ENCODE assay signal across 29 cellular contexts in the genomic region with DNA sequence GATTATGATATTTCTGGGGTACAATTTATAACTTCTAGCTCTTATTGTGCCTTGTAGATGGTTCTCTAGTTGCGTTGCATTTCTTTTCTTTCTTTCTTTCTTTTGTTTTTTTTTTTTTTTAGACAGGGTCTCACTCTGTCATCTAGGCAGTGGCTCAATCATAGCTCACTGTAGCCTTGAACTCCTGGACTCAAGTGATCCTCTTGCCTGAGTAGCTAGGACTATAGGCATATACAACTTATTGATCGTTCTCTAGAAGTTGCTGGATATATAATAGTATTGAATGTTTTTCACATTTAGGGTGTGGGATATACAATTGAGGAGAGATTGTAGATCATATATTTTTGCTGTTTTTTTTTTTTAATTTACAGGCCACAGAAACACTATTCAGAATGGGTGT.
"Had no signal": no experiment of that assay in that cellular context is flagged by ENCODE, and none has a peak within 500 bp of the region (broad histone marks: within the 10 kb centered on the region; RNA-seq: fewer than 3 reads in every experiment).

No MANE protein-coding gene starts in this region.

- FAIRE-seq: urothelium cell line had no signal

- H3K4me3 ChIP-seq: stomach, suprapubic skin, testis, thoracic aorta, thyroid gland, tibial artery, tibial nerve, transverse colon, upper lobe of left lung, upper lobe of right lung, uterus, vagina had no signal

- H3K9me3 Mint-ChIP-seq: stimulated activated effector memory CD8-positive, alpha-beta T cell treated with anti-CD3 and anti-CD28 coated beads, Interleukin-12 subunit alpha, Interleukin-12 subunit beta, amount 100 ng/mL, for 72 hours; stimulated activated memory B cell treated with anti-CD40 and anti-IgM and Interleukin-4, amounts not matched to agents 10 μg/mL and 1 μg/mL and 100 μg/mL, for 72 hours; stimulated activated naive CD8-positive, alpha-beta T cell treated with anti-CD3 and anti-CD28 coated beads, Interleukin-15, Interleukin-2, amounts not matched to agents 100 ng/mL and 50 ng/mL, for 24 hours; type B pancreatic cell had no signal

- DNase-seq: stimulated activated CD4-positive, alpha-beta T cell treated with anti-CD3 and anti-CD28 coated beads, Interleukin-2, amount 100 ng/mL, for 48 hours; stimulated activated CD4-positive, alpha-beta T cell treated with anti-CD3 and anti-CD28 coated beads, Interleukin-4, amount 100 ng/mL, for 1 hour; stimulated activated CD4-positive, alpha-beta T cell treated with anti-CD3 and anti-CD28 coated beads, Interleukin-4, amount 100 ng/mL, for 24 hours; stimulated activated CD4-positive, alpha-beta T cell treated with anti-CD3 and anti-CD28 coated beads, Interleukin-4, amount 100 ng/mL, for 4 hours; stimulated activated CD8-positive, alpha-beta memory T cell treated with anti-CD3 and anti-CD28 coated beads, Interleukin-4, amount 100 ng/mL, for 48 hours; stimulated activated naive B cell treated with anti-CD40 and anti-IgM and Interleukin-4, amounts not matched to agents 10 μg/mL and 1 μg/mL and 100 μg/mL, for 72 hours; stimulated activated naive CD4-positive, alpha-beta T cell; stimulated activated naive CD4-positive, alpha-beta T cell treated with Interleukin-2 at 50 U/mL for 16 hours; stimulated activated naive CD8-positive, alpha-beta T cell treated with anti-CD3 and anti-CD28 coated beads, Interleukin-15, amount 100 ng/mL, for 72 hours; stimulated activated naive CD8-positive, alpha-beta T cell treated with anti-CD3 and anti-CD28 coated beads, Interleukin-15, Interleukin-2, amounts not matched to agents 100 U/mL and 50 U/mL, for 24 hours; stomach; substantia nigra; testis; thyroid gland; tibial artery; transverse colon; trophoblast cell; upper lobe of left lung; upper lobe of right lung; uterus had no signal

- H3K4me1 ChIP-seq: suprapubic skin, testis, thyroid gland, transverse colon, upper lobe of right lung, uterus, vagina had no signal

- H3K27me3 Mint-ChIP-seq: stimulated activated memory B cell treated with anti-CD40 and anti-IgM and Interleukin-4, amounts not matched to agents 10 μg/mL and 1 μg/mL and 100 μg/mL, for 72 hours; stimulated activated naive B cell treated with anti-CD40 and anti-IgM and Interleukin-4, amounts not matched to agents 10 μg/mL and 1 μg/mL and 100 μg/mL, for 72 hours; stimulated activated naive CD8-positive, alpha-beta T cell treated with anti-CD3 and anti-CD28 coated beads, Interleukin-15, amount 100 ng/mL, for 72 hours; stimulated activated naive CD8-positive, alpha-beta T cell treated with anti-CD3 and anti-CD28 coated beads, Interleukin-15, Interleukin-2, amounts not matched to agents 100 ng/mL and 50 ng/mL, for 24 hours; type B pancreatic cell had no signal

- H3K4me3 Mint-ChIP-seq: stimulated activated effector memory CD8-positive, alpha-beta T cell treated with anti-CD3 and anti-CD28 coated beads, Interleukin-12 subunit alpha, Interleukin-12 subunit beta, amount 100 ng/mL, for 72 hours; stimulated activated memory B cell treated with anti-CD40 and anti-IgM and Interleukin-4, amounts not matched to agents 10 μg/mL and 1 μg/mL and 100 μg/mL, for 72 hours; stimulated activated naive B cell treated with anti-CD40 and anti-IgM and Interleukin-4, amounts not matched to agents 10 μg/mL and 1 μg/mL and 100 μg/mL, for 72 hours; stimulated activated naive CD8-positive, alpha-beta T cell treated with anti-CD3 and anti-CD28 coated beads, Interleukin-15, amount 100 ng/mL, for 72 hours; stimulated activated naive CD8-positive, alpha-beta T cell treated with anti-CD3 and anti-CD28 coated beads, Interleukin-15, Interleukin-2, amounts not matched to agents 100 ng/mL and 50 ng/mL, for 24 hours; type B pancreatic cell had no signal

- H3K36me3 Mint-ChIP-seq: stimulated activated effector memory CD8-positive, alpha-beta T cell treated with anti-CD3 and anti-CD28 coated beads, Interleukin-12 subunit alpha, Interleukin-12 subunit beta, amount 100 ng/mL, for 72 hours; type B pancreatic cell had no signal

- H3K9me3 ChIP-seq: stomach, suprapubic skin, testis, thoracic aorta, thyroid gland, tibial artery, tibial nerve, transverse colon, upper lobe of left lung, upper lobe of right lung, uterus, vagina had no signal

- H3K27me3 ChIP-seq: stomach, suprapubic skin, testis, thyroid gland, tibial artery, tibial nerve, transverse colon, upper lobe of left lung, upper lobe of right lung, uterus, vagina had no signal

- H3K27ac Mint-ChIP-seq: stimulated activated effector memory CD8-positive, alpha-beta T cell treated with anti-CD3 and anti-CD28 coated beads, Interleukin-12 subunit alpha, Interleukin-12 subunit beta, amount 100 ng/mL, for 72 hours; stimulated activated memory B cell treated with anti-CD40 and anti-IgM and Interleukin-4, amounts not matched to agents 10 μg/mL and 1 μg/mL and 100 μg/mL, for 72 hours; stimulated activated naive B cell treated with anti-CD40 and anti-IgM and Interleukin-4, amounts not matched to agents 10 μg/mL and 1 μg/mL and 100 μg/mL, for 72 hours; stimulated activated naive CD8-positive, alpha-beta T cell treated with anti-CD3 and anti-CD28 coated beads, Interleukin-15, amount 100 ng/mL, for 72 hours; stimulated activated naive CD8-positive, alpha-beta T cell treated with anti-CD3 and anti-CD28 coated beads, Interleukin-15, Interleukin-2, amounts not matched to agents 100 ng/mL and 50 ng/mL, for 24 hours; type B pancreatic cell had no signal

- H3K27ac ChIP-seq: stomach, suprapubic skin, testis, thoracic aorta, thyroid gland, tibial artery, tibial nerve, transverse colon, upper lobe of left lung, upper lobe of right lung, uterus, vagina had no signal

- H3K36me3 ChIP-seq: stomach, suprapubic skin, thoracic aorta, thyroid gland, tibial artery, tibial nerve, transverse colon, upper lobe of left lung, upper lobe of right lung, uterus, vagina had no signal

- ATAC-seq: stimulated activated effector memory CD8-positive, alpha-beta T cell treated with anti-CD3 and anti-CD28 coated beads, Interleukin-12 subunit alpha, Interleukin-12 subunit beta, amount 100 ng/mL, for 72 hours; stimulated activated memory B cell treated with anti-CD40 and anti-IgM and Interleukin-4, amounts not matched to agents 10 μg/mL and 1 μg/mL and 100 μg/mL, for 72 hours; stimulated activated naive B cell treated with anti-CD40 and anti-IgM and Interleukin-4, amounts not matched to agents 10 μg/mL and 1 μg/mL and 100 μg/mL, for 72 hours; stimulated activated naive CD8-positive, alpha-beta T cell treated with anti-CD3 and anti-CD28 coated beads, Interleukin-15, amount 100 ng/mL, for 72 hours; stimulated activated naive CD8-positive, alpha-beta T cell treated with anti-CD3 and anti-CD28 coated beads, Interleukin-15, Interleukin-2, amounts not matched to agents 100 U/mL and 50 U/mL, for 24 hours; upper lobe of right lung had no signal
